In the genomic region with DNA sequence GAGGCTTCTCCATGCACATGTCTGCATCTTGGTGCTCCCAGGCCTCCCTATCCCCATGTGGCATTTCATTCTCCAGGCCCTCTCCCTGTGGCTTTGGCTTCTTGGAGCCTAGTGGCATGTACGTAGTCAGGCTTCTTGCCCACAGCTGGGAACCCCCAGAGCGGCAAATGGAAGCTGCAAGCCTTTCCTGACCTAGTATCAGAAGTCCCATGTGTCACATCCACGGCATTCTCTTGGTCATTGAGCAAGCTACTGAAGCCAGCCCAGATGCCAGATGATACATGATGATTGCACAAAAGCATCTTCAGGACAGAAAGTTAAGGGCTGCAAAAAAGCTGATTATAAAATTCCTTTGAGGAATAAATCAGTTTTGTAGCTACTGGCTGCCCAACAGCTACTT, we compare ENCODE assay signal across 20 cellular contexts.
A peak's percentile ranks its signal among the peaks of the same experiment; 100 is the strongest.
DNase-seq lines count a peak whose midpoint lies in the region; ATAC-seq, FAIRE-seq and TF ChIP-seq lines count a peak whose summit lies in the region.
"Had no signal": no experiment of that assay in that cellular context is flagged by ENCODE, and none has a peak within 500 bp of the region (broad histone marks: within the 10 kb centered on the region; RNA-seq: fewer than 3 reads in every experiment).

No MANE protein-coding gene starts in this region.

- H4K20me1 ChIP-seq in astrocyte (ENCODE audit: insufficient read depth, low read length), result no peaks in the 10 kb centered on the region

- H3K27me3 ChIP-seq in astrocyte (ENCODE audit: insufficient read depth, low read length), result no peaks in the 10 kb centered on the region
- H3K27me3 ChIP-seq in right cardiac atrium (ENCODE audit: control insufficient read depth, insufficient read depth), result no peaks in the 10 kb centered on the region
- H3K27me3 ChIP-seq: neural progenitor cell, SJCRH30 had no signal

- H3K36me3 Mint-ChIP-seq in astrocyte (ENCODE audit: low read depth, unreplicated experiment), result peaks cover 3% of the 10 kb centered on the region

- no peaks in the 10 kb centered on the region for H3K36me3 ChIP-seq in astrocyte (ENCODE audit: insufficient read depth, low read length)
- H3K36me3 ChIP-seq: neural progenitor cell, SJCRH30 had no signal

- 67% methylated on average over 3 of the region's 3 CpGs for WGBS in right cardiac atrium

- H3K27me3 Mint-ChIP-seq in astrocyte (ENCODE audit: low read depth, unreplicated experiment), result no peaks in the 10 kb centered on the region
- H3K27me3 Mint-ChIP-seq: dendritic cell treated with granulocyte-macrophage colony-stimulating factor and Interleukin-4, amounts not matched to agents 40 ng/mL and 50 ng/mL, for 4 days had no signal

- TF ChIP-seq CTCF in astrocyte (IDR thresholded peaks at IDR 0.05; ENCODE audit: insufficient read depth, low read depth, low read length), result no peak

- H3K4me3 Mint-ChIP-seq in astrocyte (ENCODE audit: unreplicated experiment), result no peak overlapping the region
- H3K4me3 Mint-ChIP-seq: CD8-positive, alpha-beta memory T cell; dendritic cell treated with granulocyte-macrophage colony-stimulating factor and Interleukin-4, amounts not matched to agents 40 ng/mL and 50 ng/mL, for 4 days; neural progenitor cell had no signal

- peaks cover 12% of the 10 kb centered on the region for H3K4me1 Mint-ChIP-seq in astrocyte (ENCODE audit: low read depth, unreplicated experiment)
- H3K4me1 Mint-ChIP-seq: CD8-positive, alpha-beta memory T cell; neural progenitor cell had no signal

- H3K9me3 ChIP-seq in astrocyte (ENCODE audit: insufficient read depth, low read depth, low read length) (no peaks in the 10 kb centered on the region), right cardiac atrium (ENCODE audit: control insufficient read depth, low read length) (no peaks in the 10 kb centered on the region)
- H3K9me3 ChIP-seq: A549, SJCRH30 had no signal

- H3K27ac ChIP-seq in astrocyte (ENCODE audit: low read depth, low read length) (peak overlapping the region; percentile 98), right cardiac atrium (ENCODE audit: low read length) (no peak overlapping the region)
- H3K27ac ChIP-seq: A549, neural progenitor cell, SJCRH30 had no signal

- ATAC-seq in left cardiac atrium, result peak; percentile 22 to 41
- peak; percentile 19 to 45 for ATAC-seq in right cardiac atrium
- no peak for ATAC-seq in GM18868 (IDR thresholded peaks at IDR 0.05; ENCODE audit: unreplicated experiment)
- ATAC-seq in left colon, result no peak
- ATAC-seq in HG03095 (IDR thresholded peaks at IDR 0.05; ENCODE audit: unreplicated experiment), result no peak
- ATAC-seq: A549; stimulated activated naive CD8-positive, alpha-beta T cell treated with anti-CD3 and anti-CD28 coated beads, Interleukin-15, Interleukin-2, amounts not matched to agents 100 U/mL and 50 U/mL, for 24 hours had no signal

- H3K4me3 ChIP-seq in astrocyte (ENCODE audit: insufficient read depth, low read depth, low read length) (no peak overlapping the region), right cardiac atrium (ENCODE audit: low read length) (no peak overlapping the region)
- H3K4me3 ChIP-seq: A549, neural progenitor cell, SJCRH30 had no signal

- no peak overlapping the region for H2AFZ ChIP-seq in astrocyte (ENCODE audit: low read depth, low read length)
- H2AFZ ChIP-seq: neural progenitor cell had no signal

- H3K27ac Mint-ChIP-seq in astrocyte (ENCODE audit: unreplicated experiment), result peak overlapping the region; percentile 56
- H3K27ac Mint-ChIP-seq: CD8-positive, alpha-beta memory T cell; dendritic cell treated with granulocyte-macrophage colony-stimulating factor and Interleukin-4, amounts not matched to agents 40 ng/mL and 50 ng/mL, for 4 days; neural progenitor cell had no signal

- H3K9me3 Mint-ChIP-seq in astrocyte (ENCODE audit: unreplicated experiment), result peaks cover 3% of the 10 kb centered on the region
- H3K9me3 Mint-ChIP-seq: dendritic cell treated with granulocyte-macrophage colony-stimulating factor and Interleukin-4, amounts not matched to agents 40 ng/mL and 50 ng/mL, for 4 days had no signal

- no peak for DNase-seq in left cardiac atrium
- DNase-seq in cardiac septum (ENCODE audit: low spot score), result no peak
- peak; percentile 46 for DNase-seq in astrocyte (ENCODE audit: low read depth)
- peak in 1 of 3 donors; percentile 43 for DNase-seq in right cardiac atrium
- no peak for DNase-seq in dermis blood vessel endothelial cell
- DNase-seq in left colon, result no peak
- DNase-seq: activated gamma-delta T cell; CD8-positive, alpha-beta memory T cell; DMS79; KBM-7; midbrain; NCI-H1048; NCI-H526; SJCRH30; stimulated activated naive CD8-positive, alpha-beta T cell treated with anti-CD3 and anti-CD28 coated beads, Interleukin-15, Interleukin-2, amounts not matched to agents 100 U/mL and 50 U/mL, for 24 hours had no signal

- H3K4me2 ChIP-seq in astrocyte (ENCODE audit: low read length), result no peak overlapping the region
- H3K4me2 ChIP-seq: A549, neural progenitor cell had no signal

- no peaks in the 10 kb centered on the region for H3K79me2 ChIP-seq in astrocyte (ENCODE audit: insufficient read depth, low read length)

- FAIRE-seq in astrocyte (lab: Jason Lieb, UNC), result peak; percentile 52
- FAIRE-seq: A549 had no signal

- intact Hi-C loops in left cardiac atrium (cut with DNase I) (no loop called here), cardiac septum (cut with DNase I) (no loop called here), right cardiac atrium (cut with DNase I) (no loop called here), left colon (cut with DNase I, micrococcal nuclease) (no loop called here)

- H3K4me1 ChIP-seq in astrocyte (ENCODE audit: insufficient read depth, low read length) (peaks cover 34% of the 10 kb centered on the region), right cardiac atrium (ENCODE audit: control insufficient read depth, insufficient read depth, low read length) (no peaks in the 10 kb centered on the region)
- H3K4me1 ChIP-seq: neural progenitor cell, SJCRH30 had no signal

- peak overlapping the region; percentile 41 for H3K9ac ChIP-seq in astrocyte (ENCODE audit: low read length)
- H3K9ac ChIP-seq: neural progenitor cell had no signal

Comparison
In these comparisons a context has a peak if more than half of its experiments do, and no peak if none do; other contexts are left out.
1. ATAC-seq: peak in left cardiac atrium (2 of 2) and right cardiac atrium (2 of 2); none in GM18868 (single experiment), left colon (single experiment) and HG03095 (single experiment).